ENCODE assay signal across 15 cellular contexts in the genomic region with DNA sequence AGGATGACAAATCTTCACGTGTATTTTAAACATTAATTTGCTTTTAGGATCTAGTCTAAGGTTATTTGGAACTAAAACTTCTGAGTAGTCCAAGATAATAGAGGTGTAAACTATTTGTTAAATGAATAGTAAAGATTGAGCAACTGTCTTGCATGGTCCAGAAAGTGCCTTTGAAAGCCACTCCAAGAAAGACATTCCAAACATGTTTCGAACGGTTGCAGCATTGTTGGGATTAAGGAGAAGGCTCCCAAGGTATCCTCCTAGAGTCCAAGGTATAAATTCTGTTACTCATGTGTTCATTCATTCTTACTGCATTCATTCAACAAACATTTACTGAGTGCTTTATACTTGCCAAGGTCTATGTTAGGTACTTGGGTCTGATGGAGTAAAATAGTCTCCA. TPM values are rescaled to one million over a fixed set of nuclear protein-coding genes. Genes with fewer than 3 reads are reported as not detected.
DNase-seq lines count a peak whose midpoint lies in the region; ATAC-seq and TF ChIP-seq lines count a peak whose summit lies in the region.
"Had no signal": no experiment of that assay in that cellular context is flagged by ENCODE, and none has a peak within 500 bp of the region (broad histone marks: within the 10 kb centered on the region; RNA-seq: fewer than 3 reads in every experiment).

No MANE protein-coding gene starts in this region.

- H3K9me2 ChIP-seq in Karpas-422 (replicated peaks; ENCODE audit: insufficient read depth, low read length): no peaks in the 10 kb centered on the region

- TF ChIP-seq CTCF in Caco-2 (IDR thresholded peaks at IDR 0.05; ENCODE audit: insufficient read depth in 1 of 2, low read depth in 1 of 2, low read length in 1 of 2, severe bottlenecking in 1 of 2, unreplicated experiment in 1 of 2) (no peak), epithelial cell of proximal tubule (conservative IDR thresholded peaks at IDR 0.05; ENCODE audit: low read depth, low read length) (no peak), psoas muscle (IDR thresholded peaks at IDR 0.05) (no peak)

- no peak overlapping the region for H3K27ac Mint-ChIP-seq in Caco-2 (ENCODE audit: unreplicated experiment)
- H3K27ac Mint-ChIP-seq: CD4-positive, CD25-positive, alpha-beta regulatory T cell had no signal

- CTCF ChIA-PET in Caco-2 (lab: Charles Lee): interaction anchor here (1.0 kb wide), 1 partner anchor 67 kb away, joined by 4 read pairs; no protein-coding TSS in a partner anchor

- no peak overlapping the region for H3K4me2 ChIP-seq in Karpas-422 (ENCODE audit: low read depth, low read length, poor library complexity, severe bottlenecking)
- H3K4me2 ChIP-seq: BLaER1 treated with 17β-estradiol and CSF1 and Interleukin-3, amounts not matched to agents 10 nM and 100 nM had no signal

- H3K9me3 ChIP-seq in Caco-2 (no peaks in the 10 kb centered on the region), Karpas-422 (ENCODE audit: low read length) (no peaks in the 10 kb centered on the region), psoas muscle (no peaks in the 10 kb centered on the region)
- H3K9me3 ChIP-seq: BLaER1 treated with 17β-estradiol and CSF1 and Interleukin-3, amounts not matched to agents 10 nM and 100 nM had no signal

- ATAC-seq in psoas muscle (no peak), GM18502 (IDR thresholded peaks at IDR 0.05; ENCODE audit: poor library complexity, unreplicated experiment) (no peak)

- H3K79me2 ChIP-seq in Karpas-422 (ENCODE audit: low read length): peaks cover 32% of the 10 kb centered on the region; the same call in 1 of the 2 replicates

- no TSS peak for BruUV-seq in Caco-2 (replicated peaks; lab: Mats Ljungman, UMichigan)

- H3K4me1 ChIP-seq in Caco-2 (peaks cover 39% of the 10 kb centered on the region), Karpas-422 (ENCODE audit: low read length) (no peaks in the 10 kb centered on the region), psoas muscle (peaks cover 10% of the 10 kb centered on the region)
- H3K4me1 ChIP-seq: BLaER1 treated with 17β-estradiol and CSF1 and Interleukin-3, amounts not matched to agents 10 nM and 100 nM had no signal

- DNase-seq in Caco-2 (peak; percentile 83 to 89), Karpas-422 (peak; percentile 10), epithelial cell of proximal tubule (ENCODE audit: low read depth) (peak; percentile 59), psoas muscle (no peak), DMS53 (lab: John Stamatoyannopoulos, UW) (no peak)
- DNase-seq in stimulated activated CD4-positive, alpha-beta T cell treated with anti-CD3 and anti-CD28 coated beads, Interleukin-1b, Interleukin-23, amount 100 ng/mL, for 48 hours: no peak
- no peak for DNase-seq in stimulated activated CD4-positive, alpha-beta T cell treated with anti-CD3 and anti-CD28 coated beads, Interleukin-2, amount 100 ng/mL, for 48 hours
- DNase-seq: 8988T; Calu3; CD4-positive, CD25-positive, alpha-beta regulatory T cell; DMS 273 treated with DMSO at 0.1 percent for 48 hours; DMS79 treated with DMSO at 0.1 percent for 48 hours; GDM1 had no signal

- no peak overlapping the region for H3K4me3 Mint-ChIP-seq in Caco-2 (ENCODE audit: unreplicated experiment)
- H3K4me3 Mint-ChIP-seq: CD4-positive, CD25-positive, alpha-beta regulatory T cell had no signal

- H3K4me3 ChIP-seq in Caco-2 (ENCODE audit: low read depth, low read length): no peak overlapping the region
- H3K4me3 ChIP-seq in Karpas-422 (ENCODE audit: low read length): no peak overlapping the region
- no peak overlapping the region for H3K4me3 ChIP-seq in epithelial cell of proximal tubule (ENCODE audit: low read depth, low read length)
- H3K4me3 ChIP-seq in psoas muscle: no peak overlapping the region
- H3K4me3 ChIP-seq: BLaER1 treated with 17β-estradiol and CSF1 and Interleukin-3, amounts not matched to agents 10 nM and 100 nM had no signal

- no peak overlapping the region for H2AFZ ChIP-seq in Karpas-422 (ENCODE audit: low read length)

- H3K27me3 ChIP-seq in Caco-2 (replicated peaks; ENCODE audit: control insufficient read depth, insufficient read depth, low read length) (no peaks in the 10 kb centered on the region), Karpas-422 (ENCODE audit: low read length) (no peaks in the 10 kb centered on the region), psoas muscle (ENCODE audit: insufficient read depth in 3 of 3, low read length in 2 of 3) (no peaks in the 10 kb centered on the region)
- H3K27me3 ChIP-seq: BLaER1 treated with 17β-estradiol and CSF1 and Interleukin-3, amounts not matched to agents 10 nM and 100 nM had no signal

- POLR2A ChIA-PET in Caco-2 (lab: Charles Lee): no interaction called here

- H3K36me3 Mint-ChIP-seq in Caco-2 (ENCODE audit: insufficient read depth, unreplicated experiment): peaks cover 70% of the 10 kb centered on the region
- H3K36me3 Mint-ChIP-seq: CD4-positive, CD25-positive, alpha-beta regulatory T cell had no signal

- H3K36me3 ChIP-seq in Caco-2 (ENCODE audit: control insufficient read depth, insufficient read depth, low read length): peaks cover 11% of the 10 kb centered on the region
- H3K36me3 ChIP-seq in Karpas-422 (ENCODE audit: insufficient read depth, low read length): peaks cover 73% of the 10 kb centered on the region
- no peaks in the 10 kb centered on the region for H3K36me3 ChIP-seq in psoas muscle (ENCODE audit: insufficient read depth in 1 of 2, low read depth in 1 of 2)

- no peaks in the 10 kb centered on the region for H3K27me3 Mint-ChIP-seq in Caco-2 (ENCODE audit: insufficient read depth, unreplicated experiment)
- H3K27me3 Mint-ChIP-seq: CD4-positive, CD25-positive, alpha-beta regulatory T cell had no signal

- H4K20me1 ChIP-seq in Karpas-422 (ENCODE audit: insufficient read depth, low read depth, low read length): no peaks in the 10 kb centered on the region

- WGBS in psoas muscle, 3 donors: 49 to 66% (median 60%) methylated on average over 3 of the region's 3 CpGs

- intact Hi-C loops in Caco-2 (cut with micrococcal nuclease; ENCODE audit: unreplicated experiment) (loop anchor here (1.0 to 2.0 kb wide), 3 partner anchors 30 to 65 kb away; a partner anchor contains a TSS), psoas muscle (cut with DNase I) (no loop called here)

- peaks cover 18% of the 10 kb centered on the region for H3K4me1 Mint-ChIP-seq in Caco-2 (ENCODE audit: low read depth, unreplicated experiment)
- H3K4me1 Mint-ChIP-seq: CD4-positive, CD25-positive, alpha-beta regulatory T cell had no signal

- H3K9ac ChIP-seq in Karpas-422 (ENCODE audit: low read length): no peak overlapping the region
- H3K9ac ChIP-seq: BLaER1 treated with 17β-estradiol and CSF1 and Interleukin-3, amounts not matched to agents 10 nM and 100 nM had no signal

- H3K9me3 Mint-ChIP-seq in Caco-2 (ENCODE audit: unreplicated experiment): no peaks in the 10 kb centered on the region
- H3K9me3 Mint-ChIP-seq: CD4-positive, CD25-positive, alpha-beta regulatory T cell had no signal

- H3K27ac ChIP-seq in Karpas-422 (ENCODE audit: low read length) (no peak overlapping the region), psoas muscle (peak overlapping the region; percentile 63)
- H3K27ac ChIP-seq: BLaER1 treated with 17β-estradiol and CSF1 and Interleukin-3, amounts not matched to agents 10 nM and 100 nM had no signal

RNA-seq across cellular contexts. Expression of a gene that starts 28.8 kb away (rescaled TPM):
- total RNA-seq in Caco-2 (2022) (0.77 and 0.91 TPM in 2 replicates), epithelial cell of proximal tubule (under 0.01 TPM in 1 of 2 replicates, not detected in the other), psoas muscle (100 to 1,000 TPM in 2 of 4 donors, 10 to 100 TPM in 2; 55.8 to 144 (median 102) TPM)
- total RNA-seq in Karpas-422 (2014; rRNA removed; shearing (Covaris generic); ENCODE audit: low replicate concordance): 0.22 TPM in 2 replicates
- 100 to 1,000 TPM in 1 of 3 donors, 10 to 100 TPM in 2; 30.6 to 273 (median 91.4) TPM for polyA plus RNA-seq in psoas muscle
- total RNA-seq: CD4-positive, CD25-positive, alpha-beta regulatory T cell had no signal
- polyA plus RNA-seq: CD4-positive, CD25-positive, alpha-beta regulatory T cell had no signal

RNA-seq across cellular contexts. Expression of a gene that starts 51.3 kb away (rescaled TPM):
- total RNA-seq in Caco-2 (2022) (221 and 237 TPM in 2 replicates), epithelial cell of proximal tubule (126 and 147 TPM in 2 replicates), psoas muscle (1 to 10 TPM in 3 of 4 donors, under 1 TPM in 1; 0.63 to 2.2 (median 1.6) TPM)
- 54.0 and 55.5 TPM in 2 replicates for total RNA-seq in Karpas-422 (2014; rRNA removed; shearing (Covaris generic); ENCODE audit: low replicate concordance)
- polyA plus RNA-seq in psoas muscle: 1 to 10 TPM; 2.6 to 8.5 (median 3.4) TPM

RNA-seq across cellular contexts. Expression of a gene that starts 55.0 kb away (rescaled TPM):
- total RNA-seq in Caco-2 (2022): not detected in 2 replicates
- total RNA-seq in Karpas-422 (2014; rRNA removed; shearing (Covaris generic); ENCODE audit: low replicate concordance): not detected in 2 replicates
- total RNA-seq in epithelial cell of proximal tubule: not detected in 2 replicates
- 1 to 10 TPM in 2 of 4 donors, under 1 TPM in 2; 0.59 to 3.8 (median 1.2) TPM for total RNA-seq in psoas muscle
- polyA plus RNA-seq in psoas muscle: 1 to 10 TPM in 1 of 3 donors, under 1 TPM in 2; 0.65 to 1.3 (median 0.87) TPM
- total RNA-seq: Calu3; CD4-positive, CD25-positive, alpha-beta regulatory T cell had no signal
- polyA plus RNA-seq: CD4-positive, CD25-positive, alpha-beta regulatory T cell had no signal

Comparison
In these comparisons a context has a peak if more than half of its experiments do, and no peak if none do; other contexts are left out.
1. DNase-seq: peak in Caco-2 (2 of 2), Karpas-422 (single experiment) and epithelial cell of proximal tubule (single experiment); none in psoas muscle (0 of 2), stimulated activated CD4-positive, alpha-beta T cell treated with anti-CD3 and anti-CD28 coated beads, Interleukin-1b, Interleukin-23, amount 100 ng/mL, for 48 hours (single experiment), stimulated activated CD4-positive, alpha-beta T cell treated with anti-CD3 and anti-CD28 coated beads, Interleukin-2, amount 100 ng/mL, for 48 hours (0 of 2) and DMS53 (single experiment).
2. RNA of a gene that starts 28.8 kb away (total RNA-seq): 55.8 to 144 TPM in psoas muscle; 0.77 to 0.91 TPM in Caco-2, 0.22 TPM in Karpas-422 and under 0.01 TPM in epithelial cell of proximal tubule; every median in the first group is over 10 times any median in the second.
3. RNA of a gene that starts 51.3 kb away (total RNA-seq): 221 to 237 TPM in Caco-2, 126 to 147 TPM in epithelial cell of proximal tubule and 54.0 to 55.5 TPM in Karpas-422; 0.63 to 2.2 TPM in psoas muscle; every median in the first group is over 10 times any median in the second.